Comparison of ENCODE assay signal across 12 cellular contexts in the genomic region with DNA sequence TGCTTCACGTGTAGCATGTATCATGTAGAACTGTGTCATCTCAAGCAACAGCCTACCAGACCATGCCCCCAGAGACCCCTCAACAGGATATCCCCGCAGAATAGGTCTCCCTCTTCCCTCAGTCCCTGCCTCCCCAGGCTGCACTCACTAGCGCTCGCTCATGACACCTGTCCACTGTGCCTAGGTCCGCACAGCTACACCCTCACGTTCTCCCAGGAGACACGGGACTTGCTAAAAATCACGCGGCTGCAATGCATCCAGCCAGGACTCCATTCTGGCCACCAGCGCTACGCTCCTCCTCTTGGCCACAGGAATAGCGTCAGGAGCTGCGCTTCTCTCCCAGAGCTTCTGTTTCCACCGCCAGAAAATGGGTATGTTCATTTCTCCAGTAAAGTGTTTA. TPM values are rescaled to one million over a fixed set of nuclear protein-coding genes. Genes with fewer than 3 reads are reported as not detected.
A peak's percentile ranks its signal among the peaks of the same experiment; 100 is the strongest.
DNase-seq lines count a peak whose midpoint lies in the region; ATAC-seq and TF ChIP-seq lines count a peak whose summit lies in the region.
"Had no signal": no experiment of that assay in that cellular context is flagged by ENCODE, and none has a peak within 500 bp of the region (broad histone marks: within the 10 kb centered on the region; RNA-seq: fewer than 3 reads in every experiment).

No MANE protein-coding gene starts in this region.

- H3K27ac Mint-ChIP-seq in activated naive CD8-positive, alpha-beta T cell, result peak overlapping the region; percentile 76
- no peak overlapping the region for H3K27ac Mint-ChIP-seq in activated naive CD8-positive, alpha-beta T cell treated with anti-CD3 and anti-CD28 coated beads, Interleukin-2, amount 50 U/mL, for 24 hours
- H3K27ac Mint-ChIP-seq in chondrocyte (ENCODE audit: unreplicated experiment) (peak overlapping the region; percentile 99), type B pancreatic cell (peak overlapping the region; percentile 76)
- H3K27ac Mint-ChIP-seq: activated naive CD8-positive, alpha-beta T cell treated with anti-CD3 and anti-CD28 coated beads, Interleukin-2, amount 10 ng/mL, durations not matched to agents 7 days and 5 days had no signal

- H3K4me3 Mint-ChIP-seq in activated naive CD8-positive, alpha-beta T cell, result no peak overlapping the region
- no peak overlapping the region for H3K4me3 Mint-ChIP-seq in activated naive CD8-positive, alpha-beta T cell treated with anti-CD3 and anti-CD28 coated beads, Interleukin-2, amount 50 U/mL, for 24 hours
- H3K4me3 Mint-ChIP-seq in chondrocyte (ENCODE audit: unreplicated experiment) (peak overlapping the region; percentile 95), type B pancreatic cell (peak overlapping the region; percentile 97)

- no peak overlapping the region for H3K4me2 ChIP-seq in Karpas-422 (ENCODE audit: low read depth, low read length, poor library complexity, severe bottlenecking)

- TF ChIP-seq CTCF in chondrocyte (IDR thresholded peaks at IDR 0.05) (no peak), type B pancreatic cell (conservative IDR thresholded peaks at IDR 0.05) (no peak)

- no peaks in the 10 kb centered on the region for H3K79me2 ChIP-seq in Karpas-422 (ENCODE audit: low read length)

- H3K4me1 ChIP-seq in muscle layer of colon (ENCODE audit: insufficient read depth, low read length) (peaks cover 50% of the 10 kb centered on the region), Karpas-422 (ENCODE audit: low read length) (no peaks in the 10 kb centered on the region)
- H3K4me1 ChIP-seq: pancreas had no signal

- H3K4me3 ChIP-seq in muscle layer of colon (ENCODE audit: low read depth in 1 of 2, low read length in 2 of 2) (peak overlapping the region in 1 of 2 donors; percentile 71), Karpas-422 (ENCODE audit: low read length) (no peak overlapping the region)
- H3K4me3 ChIP-seq: K562 had no signal

- H3K9me3 ChIP-seq in muscle layer of colon (ENCODE audit: low read length) (no peaks in the 10 kb centered on the region), Karpas-422 (ENCODE audit: low read length) (no peaks in the 10 kb centered on the region)
- H3K9me3 ChIP-seq: pancreas had no signal

- H3K4me1 Mint-ChIP-seq in activated naive CD8-positive, alpha-beta T cell (ENCODE audit: low read depth), result peaks cover 10% of the 10 kb centered on the region
- peaks cover 8% of the 10 kb centered on the region for H3K4me1 Mint-ChIP-seq in activated naive CD8-positive, alpha-beta T cell treated with anti-CD3 and anti-CD28 coated beads, Interleukin-2, amount 50 U/mL, for 24 hours
- H3K4me1 Mint-ChIP-seq in chondrocyte (ENCODE audit: low read depth) (peaks cover 56% of the 10 kb centered on the region), type B pancreatic cell (ENCODE audit: unreplicated experiment) (peaks cover 12% of the 10 kb centered on the region)

- peak overlapping the region; percentile 50 for H3K9ac ChIP-seq in muscle layer of colon (ENCODE audit: low read length)
- H3K9ac ChIP-seq in Karpas-422 (ENCODE audit: low read length), result no peak overlapping the region

- H3K27me3 Mint-ChIP-seq in activated naive CD8-positive, alpha-beta T cell, result peaks cover 16% of the 10 kb centered on the region
- peaks cover 34% of the 10 kb centered on the region for H3K27me3 Mint-ChIP-seq in activated naive CD8-positive, alpha-beta T cell treated with anti-CD3 and anti-CD28 coated beads, Interleukin-2, amount 50 U/mL, for 24 hours
- no peaks in the 10 kb centered on the region for H3K27me3 Mint-ChIP-seq in chondrocyte (ENCODE audit: low read depth)
- H3K27me3 Mint-ChIP-seq in type B pancreatic cell, result peaks cover 14% of the 10 kb centered on the region

- peak overlapping the region; percentile 98 for H3K27ac ChIP-seq in muscle layer of colon (ENCODE audit: low read depth, low read length)
- H3K27ac ChIP-seq in Karpas-422 (ENCODE audit: low read length), result no peak overlapping the region
- H3K27ac ChIP-seq: pancreas had no signal

- no peaks in the 10 kb centered on the region for H3K36me3 Mint-ChIP-seq in activated naive CD8-positive, alpha-beta T cell
- no peaks in the 10 kb centered on the region for H3K36me3 Mint-ChIP-seq in activated naive CD8-positive, alpha-beta T cell treated with anti-CD3 and anti-CD28 coated beads, Interleukin-2, amount 50 U/mL, for 24 hours (ENCODE audit: low read depth)
- peaks cover 2% of the 10 kb centered on the region for H3K36me3 Mint-ChIP-seq in chondrocyte (ENCODE audit: low read depth)
- peaks cover 18% of the 10 kb centered on the region for H3K36me3 Mint-ChIP-seq in type B pancreatic cell
- H3K36me3 Mint-ChIP-seq: activated naive CD8-positive, alpha-beta T cell treated with anti-CD3 and anti-CD28 coated beads, Interleukin-2, amount 10 ng/mL, durations not matched to agents 7 days and 5 days had no signal

- no peaks in the 10 kb centered on the region for H3K9me3 Mint-ChIP-seq in activated naive CD8-positive, alpha-beta T cell (ENCODE audit: low read depth)
- H3K9me3 Mint-ChIP-seq in activated naive CD8-positive, alpha-beta T cell treated with anti-CD3 and anti-CD28 coated beads, Interleukin-2, amount 50 U/mL, for 24 hours, result no peaks in the 10 kb centered on the region
- H3K9me3 Mint-ChIP-seq in chondrocyte (ENCODE audit: low read depth) (no peaks in the 10 kb centered on the region), type B pancreatic cell (no peaks in the 10 kb centered on the region)
- H3K9me3 Mint-ChIP-seq: activated naive CD8-positive, alpha-beta T cell treated with anti-CD3 and anti-CD28 coated beads, Interleukin-2, amount 10 ng/mL, durations not matched to agents 7 days and 5 days had no signal

- H3K36me3 ChIP-seq in muscle layer of colon (ENCODE audit: insufficient read depth, low read length), result no peaks in the 10 kb centered on the region
- no peaks in the 10 kb centered on the region for H3K36me3 ChIP-seq in Karpas-422 (ENCODE audit: insufficient read depth, low read length)
- H3K36me3 ChIP-seq: pancreas had no signal

- H3K9me2 ChIP-seq in Karpas-422 (replicated peaks; ENCODE audit: insufficient read depth, low read length), result no peaks in the 10 kb centered on the region

- H4K20me1 ChIP-seq in Karpas-422 (ENCODE audit: insufficient read depth, low read depth, low read length), result no peaks in the 10 kb centered on the region

- H2AFZ ChIP-seq in Karpas-422 (ENCODE audit: low read length), result no peak overlapping the region

- ATAC-seq in activated naive CD8-positive, alpha-beta T cell treated with anti-CD3 and anti-CD28 coated beads, Interleukin-2, amount 50 U/mL, for 24 hours, result no peak
- ATAC-seq in HG02981 (IDR thresholded peaks at IDR 0.05; ENCODE audit: unreplicated experiment) (no peak), GM19452 (IDR thresholded peaks at IDR 0.05; ENCODE audit: unreplicated experiment) (no peak)
- ATAC-seq: K562 had no signal

- no peak for DNase-seq in activated naive CD8-positive, alpha-beta T cell treated with anti-CD3 and anti-CD28 coated beads, Interleukin-2, amount 50 U/mL, for 24 hours
- peak; percentile 75 for DNase-seq in chondrocyte (ENCODE audit: low spot score)
- no peak for DNase-seq in type B pancreatic cell (ENCODE audit: extremely low spot score, unreplicated experiment)
- no peak for DNase-seq in Karpas-422
- DNase-seq: NCI-H345 had no signal

- H3K27me3 ChIP-seq in muscle layer of colon (ENCODE audit: control insufficient read depth in 1 of 2, insufficient read depth in 2 of 2, low read length in 2 of 2) (no peaks in the 10 kb centered on the region), Karpas-422 (ENCODE audit: low read length) (no peaks in the 10 kb centered on the region)

RNA-seq across cellular contexts. Expression of gene PXDN, which starts 2.5 kb away (rescaled TPM):
- 499 to 576 TPM (median 571 TPM) in 3 replicates for total RNA-seq in chondrocyte
- total RNA-seq in type B pancreatic cell (ENCODE audit: low replicate concordance), result 58.4 and 150 TPM in 2 replicates
- not detected in 2 replicates for total RNA-seq in Karpas-422 (2014; rRNA removed; shearing (Covaris generic); ENCODE audit: low replicate concordance)

Comparison
In these comparisons a context has a peak if more than half of its experiments do, and no peak if none do; other contexts are left out.
1. H3K4me3 Mint-ChIP-seq: peak in chondrocyte (single experiment) and type B pancreatic cell (single experiment); none in activated naive CD8-positive, alpha-beta T cell (single experiment) and activated naive CD8-positive, alpha-beta T cell treated with anti-CD3 and anti-CD28 coated beads, Interleukin-2, amount 50 U/mL, for 24 hours (single experiment).
2. RNA of gene PXDN, which starts 2.5 kb away (total RNA-seq): 499 to 576 TPM in chondrocyte and 58.4 to 150 TPM in type B pancreatic cell; not detected in Karpas-422; every median in the first group is over 10 times any median in the second.